Comparison of ENCODE assay signal across 8 cellular contexts in genomic region chr16:70065376-70065745, GRCh38. TPM values are rescaled to one million over a fixed set of nuclear protein-coding genes. Genes with fewer than 3 reads are reported as not detected.
DNase-seq lines count a peak whose midpoint lies in the region; ATAC-seq, FAIRE-seq and TF ChIP-seq lines count a peak whose summit lies in the region.
"Not testable (repeated sequence)": the region's sequence is repeated elsewhere in the genome, so short reads cannot be mapped to it uniquely, and the experiment has no call there.

No MANE protein-coding gene starts in this region.

- peak overlapping the region; percentile 85 for H3K4me3 Mint-ChIP-seq in activated T-cell treated with anti-CD3 and anti-CD28 coated beads, Interleukin-2, amount 50 U/mL, for 24 hours
- H3K4me3 Mint-ChIP-seq in effector memory CD8-positive, alpha-beta T cell: peak overlapping the region; percentile 79 to 80

- 7% methylated on average over 5 of the region's 40 CpGs for WGBS in A549 (ENCODE audit: missing lambda C conversion rate)

- TF ChIP-seq RAD21 in A549 (conservative IDR thresholded peaks at IDR 0.05 in 1 of 2, IDR thresholded peaks at IDR 0.05 in 1 of 2): not testable (repeated sequence)

- not testable (repeated sequence) for H3K9me3 ChIP-seq in A549

- peak overlapping the region; percentile 95 for H3K4me2 ChIP-seq in A549

- not testable (repeated sequence) for TF ChIP-seq EP300 in A549 (IDR thresholded peaks at IDR 0.05)

- H3K4me1 Mint-ChIP-seq in activated T-cell treated with anti-CD3 and anti-CD28 coated beads, Interleukin-2, amount 50 U/mL, for 24 hours (ENCODE audit: low read depth): peaks cover 15% of the 10 kb centered on the region
- not testable (repeated sequence) for H3K4me1 Mint-ChIP-seq in effector memory CD8-positive, alpha-beta T cell (ENCODE audit: low read depth in 2 of 2)

- ATAC-seq in A549 (peak; percentile 61 to 69), GM19043 (IDR thresholded peaks at IDR 0.05; ENCODE audit: low read depth, unreplicated experiment) (peak; percentile 22), HG02798 (IDR thresholded peaks at IDR 0.05; ENCODE audit: poor library complexity, unreplicated experiment) (peak; percentile 27), left lobe of liver (peak; percentile 27)
- peak; percentile 40 for ATAC-seq in effector memory CD8-positive, alpha-beta T cell (replicated peaks)

- POLR2A ChIA-PET in A549 (lab: Yijun Ruan, JAX): not testable (repeated sequence)

- CTCF ChIA-PET in A549 (lab: Yijun Ruan, JAX): not testable (repeated sequence)

- FAIRE-seq in A549 (lab: Jason Lieb, UNC): not testable (repeated sequence)

- not testable (repeated sequence) for TF ChIP-seq POLR2A in A549 (IDR thresholded peaks at IDR 0.05; ENCODE audit: low read length)

- H3K27me3 Mint-ChIP-seq in activated T-cell treated with anti-CD3 and anti-CD28 coated beads, Interleukin-2, amount 50 U/mL, for 24 hours; effector memory CD8-positive, alpha-beta T cell: not testable (repeated sequence)

- TF ChIP-seq CTCF in A549 (IDR thresholded peaks at IDR 0.05); retinal pigment epithelial cell (conservative IDR thresholded peaks at IDR 0.05; ENCODE audit: low read depth, low read length): not testable (repeated sequence)

- not testable (repeated sequence) for DNase-seq in A549 (ENCODE audit: low read depth in 1 of 2, low spot score in 1 of 2); Jurkat, Clone E6-1 (ENCODE audit: low read depth, low spot score); activated T-cell treated with anti-CD3 and anti-CD28 coated beads, Interleukin-2, amount 50 U/mL, for 24 hours; effector memory CD8-positive, alpha-beta T cell; left lobe of liver (ENCODE audit: low spot score); retinal pigment epithelial cell (ENCODE audit: low read depth)

- not testable (repeated sequence) for H3K9me3 Mint-ChIP-seq in activated T-cell treated with anti-CD3 and anti-CD28 coated beads, Interleukin-2, amount 50 U/mL, for 24 hours; effector memory CD8-positive, alpha-beta T cell

- H3K4me1 ChIP-seq in A549: peaks cover 18% of the 10 kb centered on the region

- H3K4me3 ChIP-seq in A549: peak overlapping the region; percentile 66
- peak overlapping the region; percentile 50 for H3K4me3 ChIP-seq in Jurkat, Clone E6-1 (ENCODE audit: low read length)
- H3K4me3 ChIP-seq in retinal pigment epithelial cell (ENCODE audit: low read length): peak overlapping the region; percentile 70

- H3K27ac ChIP-seq in A549: peak overlapping the region; percentile 70 to 86

- not testable (repeated sequence) for H3K27ac Mint-ChIP-seq in activated T-cell treated with anti-CD3 and anti-CD28 coated beads, Interleukin-2, amount 50 U/mL, for 24 hours
- H3K27ac Mint-ChIP-seq in effector memory CD8-positive, alpha-beta T cell: peak overlapping the region; percentile 68 to 69

- H3K36me3 Mint-ChIP-seq in activated T-cell treated with anti-CD3 and anti-CD28 coated beads, Interleukin-2, amount 50 U/mL, for 24 hours (ENCODE audit: low read depth); effector memory CD8-positive, alpha-beta T cell (ENCODE audit: insufficient read depth): not testable (repeated sequence)

TF ChIP-seq in A549, 52 proteins besides CTCF, POLR2A, EP300 and RAD21:
- peak; percentile 72 for TF ChIP-seq PHF8 (IDR thresholded peaks at IDR 0.05; ENCODE audit: borderline replicate concordance, low read depth)

RNA-seq across cellular contexts. Expression of gene PDPR, which starts 48.8 kb away (rescaled TPM):
- 25.6 and 30.6 TPM in 2 replicates for polyA plus RNA-seq in A549 (2011; rRNA removed)
- polyA plus RNA-seq in A549 (2012; cell fraction: cytosol; rRNA removed): 9.1 and 11.3 TPM in 2 replicates
- 30.5 and 35.8 TPM in 2 replicates for polyA plus RNA-seq in A549 (2012; cell fraction: nucleus; rRNA removed)
- polyA plus RNA-seq in A549 (2017; fragmentation: RNase III; extraction: RNeasy Plus Mini Kit Qiagen cat#74134 plus additional on column Dnase treatment): 13.1 to 13.7 TPM (median 13.4 TPM) in 3 replicates
- polyA minus RNA-seq in A549 (2011; rRNA and poly(A)+ RNA removed): 48.7 and 54.8 TPM in 2 replicates
- polyA plus RNA-seq in Jurkat, Clone E6-1 (2012; ENCODE audit: insufficient read depth, insufficient read length): 26.1 TPM
- total RNA-seq in left lobe of liver: 7.8 TPM
